ENCODE assay signal across 8 cellular contexts in genomic region chr2:209331291-209331844, GRCh38.
DNase-seq lines count a peak whose midpoint lies in the region; ATAC-seq and TF ChIP-seq lines count a peak whose summit lies in the region.

No MANE protein-coding gene starts in this region.

- TF ChIP-seq CTCF in GM10248 (IDR thresholded peaks at IDR 0.05; ENCODE audit: control extremely low read depth, extremely low read depth, low read depth, missing control alignments) (peak; percentile 26), lower lobe of right lung (IDR thresholded peaks at IDR 0.05) (peak; percentile 12), tibial artery (IDR thresholded peaks at IDR 0.05) (no peak), GM20000 (IDR thresholded peaks at IDR 0.05; ENCODE audit: extremely low read depth, missing control alignments) (no peak)

- CTCF ChIA-PET in GM10248 (lab: Yijun Ruan, JAX), result interaction anchor here (0.5 to 2.4 kb wide), 10 partner anchors 11 to 1242 kb away, joined by 3 to 8 read pairs (median 3); no protein-coding TSS in a partner anchor

- ATAC-seq in lower lobe of right lung (no peak), GM21381 (IDR thresholded peaks at IDR 0.05; ENCODE audit: unreplicated experiment) (no peak)

- no peak for DNase-seq in GM10248 (ENCODE audit: extremely low spot score)
- peak; percentile 49 for DNase-seq in NAMALWA (ENCODE audit: low spot score)
- DNase-seq in adipocyte (ENCODE audit: low read depth), result peak; percentile 47
- DNase-seq in lower lobe of right lung, result no peak
- no peak for DNase-seq in tibial artery
- no peak for DNase-seq in GM20000 (ENCODE audit: low spot score)
- DNase-seq in stimulated activated naive CD4-positive, alpha-beta T cell (lab: John Stamatoyannopoulos, UW), result no peak

- H3K27ac ChIP-seq in lower lobe of right lung, result no peak overlapping the region
- H3K27ac ChIP-seq in tibial artery, result no peak overlapping the region

- no peaks in the 10 kb centered on the region for H3K9me3 ChIP-seq in adipocyte (ENCODE audit: control insufficient read depth, low read length)
- no peaks in the 10 kb centered on the region for H3K9me3 ChIP-seq in lower lobe of right lung
- no peaks in the 10 kb centered on the region for H3K9me3 ChIP-seq in tibial artery

- H3K27me3 ChIP-seq in adipocyte (replicated peaks; ENCODE audit: control insufficient read depth, insufficient read depth, low read length) (no peaks in the 10 kb centered on the region), lower lobe of right lung (ENCODE audit: low read depth) (no peaks in the 10 kb centered on the region), tibial artery (no peaks in the 10 kb centered on the region)

- H3K4me3 ChIP-seq in adipocyte (ENCODE audit: low read length) (no peak overlapping the region), lower lobe of right lung (no peak overlapping the region), tibial artery (no peak overlapping the region)

- H3K36me3 ChIP-seq in adipocyte (ENCODE audit: control insufficient read depth, insufficient read depth, low read length, severe bottlenecking) (no peaks in the 10 kb centered on the region), lower lobe of right lung (no peaks in the 10 kb centered on the region), tibial artery (no peaks in the 10 kb centered on the region)

- intact Hi-C loops in lower lobe of right lung (cut with DNase I), result loop anchor here (10.0 kb wide), 1 partner anchor 223 kb away; no protein-coding TSS in a partner anchor
- intact Hi-C loops in tibial artery (cut with DNase I; ENCODE audit: low total_unique reads), result no loop called here

- H3K9ac ChIP-seq in adipocyte (ENCODE audit: low read length), result no peak overlapping the region

- H3K4me1 ChIP-seq in adipocyte (ENCODE audit: control insufficient read depth, insufficient read depth, low read length) (no peaks in the 10 kb centered on the region), lower lobe of right lung (no peaks in the 10 kb centered on the region), tibial artery (peaks cover 0 to 4% (median 0%) of the 10 kb centered on the region in 4 donors)

- POLR2A ChIA-PET in GM10248 (lab: Yijun Ruan, JAX), result no interaction called here

Comparison
In these comparisons a context has a peak if more than half of its experiments do, and no peak if none do; other contexts are left out.
1. DNase-seq: peak in NAMALWA (single experiment) and adipocyte (single experiment); none in GM10248 (single experiment), lower lobe of right lung (single experiment), tibial artery (0 of 2), GM20000 (single experiment) and stimulated activated naive CD4-positive, alpha-beta T cell (0 of 6).
2. CTCF ChIP-seq: peak in GM10248 (single experiment) and lower lobe of right lung (single experiment); none in tibial artery (0 of 2) and GM20000 (single experiment).